In the genomic region with DNA sequence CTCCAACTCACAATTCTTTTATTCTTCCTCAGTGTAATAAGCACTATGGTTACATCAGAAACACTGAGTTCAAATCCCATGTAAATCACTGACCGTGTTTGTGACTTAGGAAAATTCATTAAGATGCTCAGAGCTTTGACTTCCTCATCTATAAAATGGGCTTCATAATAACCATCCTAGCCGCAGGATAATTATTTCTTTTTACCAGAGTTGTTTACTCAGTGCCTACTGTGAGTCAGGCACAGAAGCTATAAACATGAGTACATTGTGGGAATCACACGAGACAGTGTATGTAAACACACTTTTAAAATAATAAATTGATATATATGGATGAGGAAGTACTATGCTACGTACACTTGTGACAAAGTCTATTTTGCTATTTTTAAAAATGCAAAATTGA, we compare ENCODE assay signal across 28 cellular contexts.
"Had no signal": no experiment of that assay in that cellular context is flagged by ENCODE, and none has a peak within 500 bp of the region (broad histone marks: within the 10 kb centered on the region; RNA-seq: fewer than 3 reads in every experiment).

No MANE protein-coding gene starts in this region.

- ATAC-seq: esophagus mucosa; foreskin keratinocyte; heart left ventricle; left colon; naive thymus-derived CD4-positive, alpha-beta T cell; pancreas; stimulated activated memory B cell treated with anti-CD40 and anti-IgM and Interleukin-4, amounts not matched to agents 10 μg/mL and 1 μg/mL and 100 μg/mL, for 72 hours; stimulated activated naive CD8-positive, alpha-beta T cell treated with anti-CD3 and anti-CD28 coated beads, Interleukin-15, amount 100 ng/mL, for 72 hours had no signal

- H3K4me1 ChIP-seq: heart left ventricle, pancreas, prostate gland had no signal

- DNase-seq: activated CD4-positive, alpha-beta memory T cell treated with anti-CD3 and anti-CD28 coated beads for 36 hours; activated CD4-positive, alpha-beta T cell treated with anti-CD3 and anti-CD28 coated beads, Interleukin-2, amount 10 ng/mL, durations not matched to agents 24 days and 14 days; activated CD4-positive, CD25-positive, alpha-beta regulatory T cell treated with anti-CD3 and anti-CD28 coated beads, Interleukin-2, amount 50 U/mL, for 72 hours; activated CD8-positive, alpha-beta memory T cell treated with anti-CD3 and anti-CD28 coated beads, Interleukin-2, amount 50 U/mL, for 4 hours; activated gamma-delta T cell; activated naive CD4-positive, alpha-beta T cell treated with anti-CD3 and anti-CD28 coated beads, Interleukin-2, amount 50 U/mL, for 16 hours; activated T-cell treated with anti-CD3 and anti-CD28 coated beads, Interleukin-2, amount 50 U/mL, for 1 hour; endodermal cell; foreskin keratinocyte; heart left ventricle; hypothalamus; immature natural killer cell; kidney; left colon; midbrain; naive thymus-derived CD4-positive, alpha-beta T cell; nucleus accumbens; pancreas; sigmoid colon; small intestine; stimulated activated CD4-positive, alpha-beta T cell treated with anti-CD3 and anti-CD28 coated beads, Interleukin-1b, Interleukin-23, amount 100 ng/mL, for 48 hours; stimulated activated CD4-positive, alpha-beta T cell treated with anti-CD3 and anti-CD28 coated beads, Interleukin-4, amount 100 ng/mL, for 4 hours; stimulated activated CD8-positive, alpha-beta memory T cell treated with anti-CD3 and anti-CD28 coated beads, Interleukin-4, amount 100 ng/mL, for 48 hours; stimulated activated naive CD8-positive, alpha-beta T cell treated with anti-CD3 and anti-CD28 coated beads, Interleukin-15, amount 100 ng/mL, for 72 hours; substantia nigra had no signal

- H3K27ac ChIP-seq: foreskin keratinocyte, heart left ventricle, pancreas, prostate gland, sigmoid colon had no signal

- H3K27me3 ChIP-seq: foreskin keratinocyte, heart left ventricle, pancreas, sigmoid colon had no signal

- H3K36me3 ChIP-seq: heart left ventricle, pancreas, prostate gland, sigmoid colon had no signal

- H3K4me3 ChIP-seq: heart left ventricle, pancreas, prostate gland, sigmoid colon had no signal

- H3K9me3 ChIP-seq: heart left ventricle, pancreas, prostate gland, sigmoid colon had no signal
